ENCODE assay signal across 26 cellular contexts in genomic region chr7:83550100-83550499, GRCh38.
DNase-seq lines count a peak whose midpoint lies in the region; ATAC-seq, FAIRE-seq and TF ChIP-seq lines count a peak whose summit lies in the region.
"Had no signal": no experiment of that assay in that cellular context is flagged by ENCODE, and none has a peak within 500 bp of the region (broad histone marks: within the 10 kb centered on the region; RNA-seq: fewer than 3 reads in every experiment).

No MANE protein-coding gene starts in this region.

- H2BK5ac ChIP-seq in mesendoderm (ENCODE audit: low read length): no peak overlapping the region

- no peak overlapping the region for H3K23ac ChIP-seq in mesendoderm (ENCODE audit: low read length)

- H3K36me3 ChIP-seq in ACC112 (ENCODE audit: insufficient read depth, low read length) (no peaks in the 10 kb centered on the region), astrocyte (ENCODE audit: insufficient read depth, low read length) (no peaks in the 10 kb centered on the region), mesendoderm (ENCODE audit: control insufficient read depth, insufficient read depth, low read length) (no peaks in the 10 kb centered on the region)
- H3K36me3 ChIP-seq: esophagus muscularis mucosa, left lung, transverse colon had no signal

- DNase-seq in HFFc6 (peak; percentile 22), astrocyte (ENCODE audit: low read depth) (peak; percentile 83), foreskin keratinocyte (peak; percentile 36 to 65), mesendoderm (no peak), cortex of kidney (lab: John Stamatoyannopoulos, UW) (no peak), NOMO-1 (lab: John Stamatoyannopoulos, UW; ENCODE audit: unreplicated experiment in 2 of 2) (no peak)
- DNase-seq: activated CD4-positive, CD25-positive, alpha-beta regulatory T cell treated with anti-CD3 and anti-CD28 coated beads, Interleukin-2, amount 50 U/mL, for 72 hours; activated gamma-delta T cell; aorta; dorsolateral prefrontal cortex; GF-D8; Karpas-422; left lung; NCI-H1436; NCI-H345; NK-92 treated with Interleukin-12 subunit alpha and Interleukin-12 subunit beta, amount 100 ng/mL, for 24 hours; T-helper 17 cell; transverse colon had no signal

- H3K4ac ChIP-seq in mesendoderm (ENCODE audit: low read depth, low read length): no peak overlapping the region

- H2BK120ac ChIP-seq in mesendoderm (ENCODE audit: low read depth, low read length): no peak overlapping the region

- H3K27me3 ChIP-seq in ACC112 (ENCODE audit: insufficient read depth, low read length) (no peaks in the 10 kb centered on the region), astrocyte (ENCODE audit: insufficient read depth, low read length) (no peaks in the 10 kb centered on the region), foreskin keratinocyte (no peaks in the 10 kb centered on the region), mesendoderm (ENCODE audit: insufficient read depth, low read length, poor library complexity) (no peaks in the 10 kb centered on the region)
- H3K27me3 ChIP-seq: dorsolateral prefrontal cortex, esophagus muscularis mucosa, left lung, transverse colon had no signal

- no peaks in the 10 kb centered on the region for H3K79me1 ChIP-seq in mesendoderm (ENCODE audit: low read length)

- TF ChIP-seq CTCF in HFFc6 (IDR thresholded peaks at IDR 0.05) (no peak), astrocyte (IDR thresholded peaks at IDR 0.05; ENCODE audit: insufficient read depth, low read depth, low read length) (no peak), foreskin keratinocyte (conservative IDR thresholded peaks at IDR 0.05) (no peak)

- no CpG with 5 or more reads among the region's 4 CpGs for WGBS in mesendoderm (ENCODE audit: extremely low coverage, insufficient coverage, low lambda C conversion rate)

- H3K36me3 Mint-ChIP-seq in HFFc6 (ENCODE audit: low read depth) (no peaks in the 10 kb centered on the region), astrocyte (ENCODE audit: low read depth, unreplicated experiment) (peaks cover 3% of the 10 kb centered on the region)
- H3K36me3 Mint-ChIP-seq: stimulated activated memory B cell treated with anti-CD40 and anti-IgM and Interleukin-4, amounts not matched to agents 10 μg/mL and 1 μg/mL and 100 μg/mL, for 72 hours had no signal

- no peak overlapping the region for H3K4me3 Mint-ChIP-seq in HFFc6
- H3K4me3 Mint-ChIP-seq in astrocyte (ENCODE audit: unreplicated experiment): no peak overlapping the region
- H3K4me3 Mint-ChIP-seq: stimulated activated memory B cell treated with anti-CD40 and anti-IgM and Interleukin-4, amounts not matched to agents 10 μg/mL and 1 μg/mL and 100 μg/mL, for 72 hours; T-helper 17 cell had no signal

- no peak overlapping the region for H3K56ac ChIP-seq in mesendoderm (ENCODE audit: low read length)

- no peaks in the 10 kb centered on the region for H3K79me2 ChIP-seq in ACC112 (ENCODE audit: control insufficient read depth, insufficient read depth, low read length, unreplicated experiment)
- no peaks in the 10 kb centered on the region for H3K79me2 ChIP-seq in astrocyte (ENCODE audit: insufficient read depth, low read length)
- no peaks in the 10 kb centered on the region for H3K79me2 ChIP-seq in mesendoderm (ENCODE audit: control insufficient read depth, insufficient read depth, low read length)

- H2AK5ac ChIP-seq in mesendoderm (ENCODE audit: low read length): no peak overlapping the region

- H3K27ac ChIP-seq in ACC112 (ENCODE audit: low read depth, low read length): peak overlapping the region; percentile 31; the same call in 1 of the 2 replicates
- H3K27ac ChIP-seq in astrocyte (ENCODE audit: low read depth, low read length): peak overlapping the region; percentile 44
- no peak overlapping the region for H3K27ac ChIP-seq in foreskin keratinocyte
- H3K27ac ChIP-seq in mesendoderm (ENCODE audit: low read depth, low read length): no peak overlapping the region
- H3K27ac ChIP-seq: A549, dorsolateral prefrontal cortex, esophagus muscularis mucosa, left lung, skin epidermis, transverse colon had no signal

- no peak overlapping the region for H2BK15ac ChIP-seq in mesendoderm (replicated peaks; ENCODE audit: low read depth)

- H3K9me3 Mint-ChIP-seq in HFFc6 (peaks cover 5% of the 10 kb centered on the region), astrocyte (ENCODE audit: unreplicated experiment) (peaks cover 9% of the 10 kb centered on the region)

- no peaks in the 10 kb centered on the region for H4K20me1 ChIP-seq in astrocyte (ENCODE audit: insufficient read depth, low read length)

- no peak overlapping the region for H3K18ac ChIP-seq in mesendoderm (ENCODE audit: low read length)

- H3K4me2 ChIP-seq in astrocyte (ENCODE audit: low read length): peak overlapping the region; percentile 24
- no peak overlapping the region for H3K4me2 ChIP-seq in mesendoderm (ENCODE audit: low read length)
- H3K4me2 ChIP-seq: A549 had no signal

- H2AFZ ChIP-seq in ACC112 (ENCODE audit: low read length, unreplicated experiment) (peak overlapping the region; percentile 57), astrocyte (ENCODE audit: low read depth, low read length) (no peak overlapping the region)

- no peaks in the 10 kb centered on the region for H3K9me3 ChIP-seq in astrocyte (ENCODE audit: insufficient read depth, low read depth, low read length)
- H3K9me3 ChIP-seq: A549, esophagus muscularis mucosa, transverse colon had no signal

- H3K27ac Mint-ChIP-seq in HFFc6 (no peak overlapping the region), astrocyte (ENCODE audit: unreplicated experiment) (peak overlapping the region; percentile 92)
- H3K27ac Mint-ChIP-seq: stimulated activated memory B cell treated with anti-CD40 and anti-IgM and Interleukin-4, amounts not matched to agents 10 μg/mL and 1 μg/mL and 100 μg/mL, for 72 hours; T-helper 17 cell had no signal

- H4K5ac ChIP-seq in mesendoderm (ENCODE audit: low read length): no peak overlapping the region

- no peak for ATAC-seq in foreskin keratinocyte
- ATAC-seq in HG03520 (IDR thresholded peaks at IDR 0.05; ENCODE audit: unreplicated experiment): no peak
- ATAC-seq: A549; left lung; Right ventricle myocardium inferior; stimulated activated memory B cell treated with anti-CD40 and anti-IgM and Interleukin-4, amounts not matched to agents 10 μg/mL and 1 μg/mL and 100 μg/mL, for 72 hours; T-helper 17 cell had no signal

- FAIRE-seq in astrocyte (lab: Jason Lieb, UNC): no peak
- FAIRE-seq: A549, H54 had no signal

- H3K4me1 Mint-ChIP-seq in HFFc6 (ENCODE audit: low read depth): no peaks in the 10 kb centered on the region
- H3K4me1 Mint-ChIP-seq in astrocyte (ENCODE audit: low read depth, unreplicated experiment): peaks cover 29% of the 10 kb centered on the region
- H3K4me1 Mint-ChIP-seq: stimulated activated memory B cell treated with anti-CD40 and anti-IgM and Interleukin-4, amounts not matched to agents 10 μg/mL and 1 μg/mL and 100 μg/mL, for 72 hours; T-helper 17 cell had no signal

- H3K27me3 Mint-ChIP-seq in HFFc6 (ENCODE audit: insufficient read depth): no peaks in the 10 kb centered on the region; the same call in 1 of the 2 replicates
- H3K27me3 Mint-ChIP-seq in astrocyte (ENCODE audit: low read depth, unreplicated experiment): no peaks in the 10 kb centered on the region
- H3K27me3 Mint-ChIP-seq: stimulated activated memory B cell treated with anti-CD40 and anti-IgM and Interleukin-4, amounts not matched to agents 10 μg/mL and 1 μg/mL and 100 μg/mL, for 72 hours; T-helper 17 cell had no signal

- no peak overlapping the region for H4K8ac ChIP-seq in mesendoderm (ENCODE audit: low read depth, low read length)

- H3K9ac ChIP-seq in astrocyte (ENCODE audit: low read length): no peak overlapping the region
- H3K9ac ChIP-seq in mesendoderm (ENCODE audit: low read length): no peak overlapping the region

- H3K4me1 ChIP-seq in ACC112 (ENCODE audit: control insufficient read depth, insufficient read depth, low read length, unreplicated experiment) (peaks cover 36% of the 10 kb centered on the region), astrocyte (ENCODE audit: insufficient read depth, low read length) (peaks cover 7% of the 10 kb centered on the region), foreskin keratinocyte (peaks cover 23% of the 10 kb centered on the region), mesendoderm (ENCODE audit: control insufficient read depth, low read depth, low read length) (no peaks in the 10 kb centered on the region)
- H3K4me1 ChIP-seq: left lung had no signal

- peak overlapping the region; percentile 48; the same call in 1 of the 2 replicates for H3K4me3 ChIP-seq in ACC112 (ENCODE audit: low read depth, low read length)
- no peak overlapping the region for H3K4me3 ChIP-seq in astrocyte (ENCODE audit: insufficient read depth, low read depth, low read length)
- no peak overlapping the region for H3K4me3 ChIP-seq in mesendoderm (ENCODE audit: low read length)
- H3K4me3 ChIP-seq: A549, dorsolateral prefrontal cortex, esophagus muscularis mucosa, left lung, skin epidermis, transverse colon had no signal

Comparison
In these comparisons a context has a peak if more than half of its experiments do, and no peak if none do; other contexts are left out.
1. H3K27ac ChIP-seq: peak in ACC112 (single experiment) and astrocyte (single experiment); none in foreskin keratinocyte (single experiment) and mesendoderm (single experiment).
2. DNase-seq: peak in HFFc6 (single experiment), astrocyte (single experiment) and foreskin keratinocyte (2 of 2); none in mesendoderm (single experiment), cortex of kidney (single experiment) and NOMO-1 (0 of 2).